17 cellular contexts compared by ENCODE assay signal in the genomic region with DNA sequence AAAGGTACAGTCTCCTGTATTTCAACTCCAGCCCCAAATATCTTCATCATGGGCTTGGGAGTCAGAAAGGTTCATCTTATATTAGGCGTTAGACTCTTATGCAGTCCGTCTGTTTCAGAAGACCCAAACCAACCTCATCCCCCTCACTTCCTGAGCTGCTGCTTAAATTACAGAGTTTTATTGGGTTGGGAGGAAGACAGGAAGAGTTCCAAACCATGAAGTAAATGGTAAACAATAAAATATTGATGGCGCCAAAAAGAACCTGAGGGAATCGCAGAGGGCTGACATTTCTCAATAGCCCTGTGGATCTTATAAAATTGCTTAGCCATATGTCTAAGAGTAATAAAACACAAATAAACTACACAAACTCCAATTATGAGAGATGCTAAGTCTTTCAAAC.
"Had no signal": no experiment of that assay in that cellular context is flagged by ENCODE, and none has a peak within 500 bp of the region (broad histone marks: within the 10 kb centered on the region; RNA-seq: fewer than 3 reads in every experiment).

No MANE protein-coding gene starts in this region.

- H3K4me3 Mint-ChIP-seq: dendritic cell treated with granulocyte-macrophage colony-stimulating factor and Interleukin-4, amounts not matched to agents 40 ng/mL and 50 ng/mL, for 4 days; effector memory CD8-positive, alpha-beta T cell; naive B cell; nephron; type B pancreatic cell had no signal

- H3K27me3 Mint-ChIP-seq: dendritic cell treated with granulocyte-macrophage colony-stimulating factor and Interleukin-4, amounts not matched to agents 40 ng/mL and 50 ng/mL, for 4 days; naive B cell had no signal

- H3K9me3 Mint-ChIP-seq: dendritic cell treated with granulocyte-macrophage colony-stimulating factor and Interleukin-4, amounts not matched to agents 40 ng/mL and 50 ng/mL, for 4 days; effector memory CD8-positive, alpha-beta T cell; naive B cell; nephron; type B pancreatic cell had no signal

- H3K27ac ChIP-seq: esophagus squamous epithelium, gastroesophageal sphincter, sigmoid colon, skin epidermis had no signal

- H3K27me3 ChIP-seq: esophagus squamous epithelium, sigmoid colon had no signal

- H3K36me3 ChIP-seq: esophagus squamous epithelium, gastroesophageal sphincter, sigmoid colon had no signal

- ATAC-seq: effector memory CD8-positive, alpha-beta T cell; gastroesophageal sphincter; left colon had no signal

- H3K36me3 Mint-ChIP-seq: naive B cell, type B pancreatic cell had no signal

- H3K4me3 ChIP-seq: esophagus squamous epithelium, gastroesophageal sphincter, sigmoid colon, skin epidermis had no signal

- H3K9me3 ChIP-seq: esophagus squamous epithelium, gastroesophageal sphincter, sigmoid colon had no signal

- H3K4me1 ChIP-seq: esophagus squamous epithelium, gastroesophageal sphincter, sigmoid colon had no signal

- H3K4me1 Mint-ChIP-seq: naive B cell had no signal

- DNase-seq: effector memory CD8-positive, alpha-beta T cell; esophagus squamous epithelium; foreskin fibroblast; kidney; left colon; mesendoderm; naive B cell; posterior cingulate gyrus; sigmoid colon; stimulated activated CD4-positive, alpha-beta T cell treated with anti-CD3 and anti-CD28 coated beads, Interleukin-12 subunit alpha, Interleukin-12 subunit beta, amount 100 ng/mL, for 4 hours; stimulated activated CD4-positive, alpha-beta T cell treated with anti-CD3 and anti-CD28 coated beads, Interleukin-2, amount 100 ng/mL, for 48 hours; stimulated activated naive CD4-positive, alpha-beta T cell treated with Interleukin-2 at 50 U/mL for 16 hours had no signal

- H3K27ac Mint-ChIP-seq: dendritic cell treated with granulocyte-macrophage colony-stimulating factor and Interleukin-4, amounts not matched to agents 40 ng/mL and 50 ng/mL, for 4 days; effector memory CD8-positive, alpha-beta T cell; naive B cell; nephron; type B pancreatic cell had no signal
